Comparison of ENCODE assay signal across 26 cellular contexts in genomic region chr13:71493189-71493588, GRCh38.
"Had no signal": no experiment of that assay in that cellular context is flagged by ENCODE, and none has a peak within 500 bp of the region (broad histone marks: within the 10 kb centered on the region; RNA-seq: fewer than 3 reads in every experiment).

No MANE protein-coding gene starts in this region.

- ATAC-seq: effector memory CD8-positive, alpha-beta T cell; esophagus mucosa; gastrocnemius medialis; left lobe of liver; mucosa of descending colon; natural killer cell treated with Interleukin-12 subunit alpha and Interleukin-12 subunit beta and Interleukin-15 and Interleukin-18, amount 100 ng/mL, for 72 hours; stimulated activated memory B cell treated with anti-CD40 and anti-IgM and Interleukin-4, amounts not matched to agents 10 μg/mL and 1 μg/mL and 100 μg/mL, for 72 hours had no signal

- H3K79me2 ChIP-seq: hepatocyte had no signal

- H3K4me2 ChIP-seq: hepatocyte, neural progenitor cell had no signal

- H3K4me1 ChIP-seq: gastrocnemius medialis, neural progenitor cell, prostate gland, right atrium auricular region, sigmoid colon, tibial nerve, upper lobe of left lung had no signal

- H3K36me3 ChIP-seq: gastrocnemius medialis, prostate gland, right atrium auricular region, sigmoid colon, thoracic aorta, tibial nerve, upper lobe of left lung had no signal

- DNase-seq: dermis blood vessel endothelial cell; effector memory CD8-positive, alpha-beta T cell; foreskin fibroblast; gastrocnemius medialis; head of caudate nucleus; kidney; mucosa of descending colon; naive B cell; sigmoid colon; stimulated activated CD4-positive, alpha-beta T cell treated with anti-CD3 and anti-CD28 coated beads, Interleukin-2, amount 100 ng/mL, for 24 hours; stimulated activated CD4-positive, alpha-beta T cell treated with anti-CD3 and anti-CD28 coated beads, Interleukin-4, amount 100 ng/mL, for 24 hours; upper lobe of left lung had no signal

- H3K4me3 Mint-ChIP-seq: effector memory CD8-positive, alpha-beta T cell; mesothelial cell of epicardium; naive B cell; natural killer cell treated with Interleukin-12 subunit alpha and Interleukin-12 subunit beta and Interleukin-15 and Interleukin-18, amount 100 ng/mL, for 72 hours; neural progenitor cell; stimulated activated memory B cell treated with anti-CD40 and anti-IgM and Interleukin-4, amounts not matched to agents 10 μg/mL and 1 μg/mL and 100 μg/mL, for 72 hours; stimulated activated naive CD8-positive, alpha-beta T cell treated with anti-CD3 and anti-CD28 coated beads, Interleukin-15, Interleukin-2, amounts not matched to agents 100 ng/mL and 50 ng/mL, for 24 hours had no signal

- H3K4me3 ChIP-seq: coronary artery, gastrocnemius medialis, hepatocyte, mucosa of descending colon, neural progenitor cell, prostate gland, right atrium auricular region, sigmoid colon, thoracic aorta, tibial nerve, upper lobe of left lung had no signal

- H2AFZ ChIP-seq: hepatocyte, neural progenitor cell had no signal

- H3K27me3 Mint-ChIP-seq: effector memory CD8-positive, alpha-beta T cell; naive B cell; natural killer cell treated with Interleukin-12 subunit alpha and Interleukin-12 subunit beta and Interleukin-15 and Interleukin-18, amount 100 ng/mL, for 72 hours; stimulated activated memory B cell treated with anti-CD40 and anti-IgM and Interleukin-4, amounts not matched to agents 10 μg/mL and 1 μg/mL and 100 μg/mL, for 72 hours; stimulated activated naive CD8-positive, alpha-beta T cell treated with anti-CD3 and anti-CD28 coated beads, Interleukin-15, Interleukin-2, amounts not matched to agents 100 ng/mL and 50 ng/mL, for 24 hours had no signal

- H3K36me3 Mint-ChIP-seq: naive B cell; natural killer cell treated with Interleukin-12 subunit alpha and Interleukin-12 subunit beta and Interleukin-15 and Interleukin-18, amount 100 ng/mL, for 72 hours; stimulated activated memory B cell treated with anti-CD40 and anti-IgM and Interleukin-4, amounts not matched to agents 10 μg/mL and 1 μg/mL and 100 μg/mL, for 72 hours had no signal

- H3K27ac Mint-ChIP-seq: effector memory CD8-positive, alpha-beta T cell; mesothelial cell of epicardium; naive B cell; natural killer cell treated with Interleukin-12 subunit alpha and Interleukin-12 subunit beta and Interleukin-15 and Interleukin-18, amount 100 ng/mL, for 72 hours; neural progenitor cell; stimulated activated memory B cell treated with anti-CD40 and anti-IgM and Interleukin-4, amounts not matched to agents 10 μg/mL and 1 μg/mL and 100 μg/mL, for 72 hours; stimulated activated naive CD8-positive, alpha-beta T cell treated with anti-CD3 and anti-CD28 coated beads, Interleukin-15, Interleukin-2, amounts not matched to agents 100 ng/mL and 50 ng/mL, for 24 hours had no signal

- H3K27ac ChIP-seq: coronary artery, epithelial cell of prostate, gastrocnemius medialis, hepatocyte, neural progenitor cell, prostate gland, right atrium auricular region, sigmoid colon, thoracic aorta, tibial nerve, upper lobe of left lung had no signal

- H3K27me3 ChIP-seq: gastrocnemius medialis, hepatocyte, neural progenitor cell, right atrium auricular region, sigmoid colon, tibial nerve, upper lobe of left lung had no signal

- H3K9me3 Mint-ChIP-seq: effector memory CD8-positive, alpha-beta T cell; naive B cell; neural progenitor cell; stimulated activated memory B cell treated with anti-CD40 and anti-IgM and Interleukin-4, amounts not matched to agents 10 μg/mL and 1 μg/mL and 100 μg/mL, for 72 hours; stimulated activated naive CD8-positive, alpha-beta T cell treated with anti-CD3 and anti-CD28 coated beads, Interleukin-15, Interleukin-2, amounts not matched to agents 100 ng/mL and 50 ng/mL, for 24 hours had no signal

- H3K9ac ChIP-seq: neural progenitor cell had no signal

- H3K4me1 Mint-ChIP-seq: naive B cell; neural progenitor cell; stimulated activated memory B cell treated with anti-CD40 and anti-IgM and Interleukin-4, amounts not matched to agents 10 μg/mL and 1 μg/mL and 100 μg/mL, for 72 hours had no signal

- H3K9me3 ChIP-seq: gastrocnemius medialis, mucosa of descending colon, prostate gland, right atrium auricular region, thoracic aorta, tibial nerve, upper lobe of left lung had no signal
